ENCODE assay signal across 1 cellular context in the genomic region with DNA sequence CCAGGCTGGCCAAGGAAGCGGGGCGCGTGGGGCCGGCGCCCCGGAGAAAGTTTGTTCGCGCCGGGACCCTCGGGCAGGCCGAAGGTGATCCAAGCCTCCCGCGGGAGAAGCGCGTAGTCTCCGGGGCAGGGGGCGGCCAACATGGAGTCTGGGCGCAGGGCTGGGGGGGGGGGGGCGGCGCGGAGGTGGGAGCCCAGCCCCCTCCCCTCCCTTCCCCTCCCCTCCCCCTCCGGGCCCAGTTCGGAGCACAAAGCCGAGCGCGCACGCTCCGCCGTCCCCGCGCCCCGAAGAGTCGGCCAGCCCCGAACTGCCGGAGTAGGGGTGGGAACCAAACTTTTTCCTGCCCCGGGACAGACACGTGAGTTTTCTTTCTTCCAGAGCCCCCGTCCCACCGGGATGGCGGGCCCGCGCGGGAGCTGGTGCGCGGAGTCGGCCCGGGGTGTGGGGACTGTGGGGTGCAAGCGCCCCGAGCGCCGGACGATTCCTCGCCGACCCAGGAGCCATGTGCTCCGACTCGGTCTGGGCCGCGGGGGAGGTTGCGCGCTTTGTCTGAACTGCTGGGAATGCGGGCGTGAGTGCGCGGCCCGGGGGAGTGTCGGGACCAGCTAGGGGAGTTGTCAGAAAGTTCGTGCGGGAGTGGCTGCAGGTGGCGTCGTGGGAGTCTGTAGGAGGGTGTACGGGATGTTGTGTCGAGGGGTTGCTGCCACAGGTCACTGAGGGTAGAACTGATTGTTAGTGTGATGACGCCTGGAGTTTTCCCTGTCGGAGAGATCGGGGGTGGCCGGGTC.
TF ChIP-seq lines count a peak whose summit lies in the region.

No MANE protein-coding gene starts in this region.

TF ChIP-seq in WTC11, 78 proteins besides CTCF, POLR2A, EP300 and RAD21 (continued from another document and continues in another):
- TF ChIP-seq, protein P1, sequence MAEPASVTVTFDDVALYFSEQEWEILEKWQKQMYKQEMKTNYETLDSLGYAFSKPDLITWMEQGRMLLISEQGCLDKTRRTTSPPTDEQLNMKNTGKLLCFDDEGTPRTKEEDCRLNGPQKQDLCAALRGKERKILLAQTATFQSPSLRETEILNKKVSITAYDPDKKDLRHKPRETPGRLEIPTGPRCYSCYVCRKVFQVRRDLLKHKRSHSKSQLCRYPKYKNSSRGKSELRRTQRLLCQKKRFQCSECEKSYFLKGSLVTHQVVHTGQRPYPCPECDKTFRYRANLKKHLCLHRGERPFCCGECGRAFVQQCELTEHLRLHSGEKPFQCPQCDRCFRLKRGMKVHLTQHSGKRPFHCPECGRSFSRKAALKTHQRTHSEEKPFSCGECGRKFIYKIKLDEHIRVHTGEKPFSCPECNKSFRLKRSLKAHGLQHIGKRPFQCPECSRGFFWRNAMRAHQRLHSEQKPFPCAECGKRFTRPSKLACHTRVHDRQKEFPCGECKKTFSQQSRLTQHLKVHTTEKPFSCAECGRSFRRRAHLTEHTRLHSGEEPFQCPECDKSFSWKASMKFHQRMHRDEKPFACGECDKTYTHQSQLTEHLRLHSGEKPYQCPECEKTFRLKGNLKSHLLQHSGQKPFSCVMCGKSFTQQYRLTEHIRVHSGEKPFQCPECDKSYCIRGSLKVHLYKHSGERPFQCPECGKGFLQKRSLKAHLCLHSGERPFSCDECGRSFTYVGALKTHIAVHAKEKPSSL (CRISPR knock-in tag; conservative IDR thresholded peaks at IDR 0.05): no peak
- TF ChIP-seq, protein P2, sequence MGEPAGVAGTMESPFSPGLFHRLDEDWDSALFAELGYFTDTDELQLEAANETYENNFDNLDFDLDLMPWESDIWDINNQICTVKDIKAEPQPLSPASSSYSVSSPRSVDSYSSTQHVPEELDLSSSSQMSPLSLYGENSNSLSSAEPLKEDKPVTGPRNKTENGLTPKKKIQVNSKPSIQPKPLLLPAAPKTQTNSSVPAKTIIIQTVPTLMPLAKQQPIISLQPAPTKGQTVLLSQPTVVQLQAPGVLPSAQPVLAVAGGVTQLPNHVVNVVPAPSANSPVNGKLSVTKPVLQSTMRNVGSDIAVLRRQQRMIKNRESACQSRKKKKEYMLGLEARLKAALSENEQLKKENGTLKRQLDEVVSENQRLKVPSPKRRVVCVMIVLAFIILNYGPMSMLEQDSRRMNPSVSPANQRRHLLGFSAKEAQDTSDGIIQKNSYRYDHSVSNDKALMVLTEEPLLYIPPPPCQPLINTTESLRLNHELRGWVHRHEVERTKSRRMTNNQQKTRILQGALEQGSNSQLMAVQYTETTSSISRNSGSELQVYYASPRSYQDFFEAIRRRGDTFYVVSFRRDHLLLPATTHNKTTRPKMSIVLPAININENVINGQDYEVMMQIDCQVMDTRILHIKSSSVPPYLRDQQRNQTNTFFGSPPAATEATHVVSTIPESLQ (CRISPR knock-in tag; IDR thresholded peaks at IDR 0.05): no peak
- TF ChIP-seq, protein P3, sequence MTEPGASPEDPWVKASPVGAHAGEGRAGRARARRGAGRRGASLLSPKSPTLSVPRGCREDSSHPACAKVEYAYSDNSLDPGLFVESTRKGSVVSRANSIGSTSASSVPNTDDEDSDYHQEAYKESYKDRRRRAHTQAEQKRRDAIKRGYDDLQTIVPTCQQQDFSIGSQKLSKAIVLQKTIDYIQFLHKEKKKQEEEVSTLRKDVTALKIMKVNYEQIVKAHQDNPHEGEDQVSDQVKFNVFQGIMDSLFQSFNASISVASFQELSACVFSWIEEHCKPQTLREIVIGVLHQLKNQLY (CRISPR knock-in tag; IDR thresholded peaks at IDR 0.05): no peak
- 0 out of 2 replicates have a peak, but pooled peaks have one; percentile 20 for TF ChIP-seq NFYB (CRISPR knock-in tag; conservative IDR thresholded peaks at IDR 0.05; ENCODE audit: low read depth)
- no peak for TF ChIP-seq EMX1 (CRISPR knock-in tag; IDR thresholded peaks at IDR 0.05)
- TF ChIP-seq FOXJ3 (CRISPR knock-in tag; IDR thresholded peaks at IDR 0.05; ENCODE audit: borderline replicate concordance): no peak
- no peak for TF ChIP-seq ZNF671 (CRISPR knock-in tag; IDR thresholded peaks at IDR 0.05)
- TF ChIP-seq, protein P4, sequence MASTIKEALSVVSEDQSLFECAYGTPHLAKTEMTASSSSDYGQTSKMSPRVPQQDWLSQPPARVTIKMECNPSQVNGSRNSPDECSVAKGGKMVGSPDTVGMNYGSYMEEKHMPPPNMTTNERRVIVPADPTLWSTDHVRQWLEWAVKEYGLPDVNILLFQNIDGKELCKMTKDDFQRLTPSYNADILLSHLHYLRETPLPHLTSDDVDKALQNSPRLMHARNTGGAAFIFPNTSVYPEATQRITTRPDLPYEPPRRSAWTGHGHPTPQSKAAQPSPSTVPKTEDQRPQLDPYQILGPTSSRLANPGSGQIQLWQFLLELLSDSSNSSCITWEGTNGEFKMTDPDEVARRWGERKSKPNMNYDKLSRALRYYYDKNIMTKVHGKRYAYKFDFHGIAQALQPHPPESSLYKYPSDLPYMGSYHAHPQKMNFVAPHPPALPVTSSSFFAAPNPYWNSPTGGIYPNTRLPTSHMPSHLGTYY (CRISPR knock-in tag; IDR thresholded peaks at IDR 0.05): no peak
- peak; percentile 51; the same call in 1 of the 2 replicates for TF ChIP-seq ZNF317 (CRISPR knock-in tag; IDR thresholded peaks at IDR 0.05; ENCODE audit: borderline replicate concordance, low read depth)
- TF ChIP-seq CREB1 (CRISPR knock-in tag; IDR thresholded peaks at IDR 0.05): no peak
- no peak for TF ChIP-seq ATF1 (CRISPR knock-in tag; IDR thresholded peaks at IDR 0.05)
- no peak for TF ChIP-seq ESRRA (CRISPR knock-in tag; IDR thresholded peaks at IDR 0.05; ENCODE audit: borderline replicate concordance)
- TF ChIP-seq, protein P5, sequence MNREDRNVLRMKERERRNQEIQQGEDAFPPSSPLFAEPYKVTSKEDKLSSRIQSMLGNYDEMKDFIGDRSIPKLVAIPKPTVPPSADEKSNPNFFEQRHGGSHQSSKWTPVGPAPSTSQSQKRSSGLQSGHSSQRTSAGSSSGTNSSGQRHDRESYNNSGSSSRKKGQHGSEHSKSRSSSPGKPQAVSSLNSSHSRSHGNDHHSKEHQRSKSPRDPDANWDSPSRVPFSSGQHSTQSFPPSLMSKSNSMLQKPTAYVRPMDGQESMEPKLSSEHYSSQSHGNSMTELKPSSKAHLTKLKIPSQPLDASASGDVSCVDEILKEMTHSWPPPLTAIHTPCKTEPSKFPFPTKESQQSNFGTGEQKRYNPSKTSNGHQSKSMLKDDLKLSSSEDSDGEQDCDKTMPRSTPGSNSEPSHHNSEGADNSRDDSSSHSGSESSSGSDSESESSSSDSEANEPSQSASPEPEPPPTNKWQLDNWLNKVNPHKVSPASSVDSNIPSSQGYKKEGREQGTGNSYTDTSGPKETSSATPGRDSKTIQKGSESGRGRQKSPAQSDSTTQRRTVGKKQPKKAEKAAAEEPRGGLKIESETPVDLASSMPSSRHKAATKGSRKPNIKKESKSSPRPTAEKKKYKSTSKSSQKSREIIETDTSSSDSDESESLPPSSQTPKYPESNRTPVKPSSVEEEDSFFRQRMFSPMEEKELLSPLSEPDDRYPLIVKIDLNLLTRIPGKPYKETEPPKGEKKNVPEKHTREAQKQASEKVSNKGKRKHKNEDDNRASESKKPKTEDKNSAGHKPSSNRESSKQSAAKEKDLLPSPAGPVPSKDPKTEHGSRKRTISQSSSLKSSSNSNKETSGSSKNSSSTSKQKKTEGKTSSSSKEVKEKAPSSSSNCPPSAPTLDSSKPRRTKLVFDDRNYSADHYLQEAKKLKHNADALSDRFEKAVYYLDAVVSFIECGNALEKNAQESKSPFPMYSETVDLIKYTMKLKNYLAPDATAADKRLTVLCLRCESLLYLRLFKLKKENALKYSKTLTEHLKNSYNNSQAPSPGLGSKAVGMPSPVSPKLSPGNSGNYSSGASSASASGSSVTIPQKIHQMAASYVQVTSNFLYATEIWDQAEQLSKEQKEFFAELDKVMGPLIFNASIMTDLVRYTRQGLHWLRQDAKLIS (CRISPR knock-in tag; IDR thresholded peaks at IDR 0.05; ENCODE audit: borderline replicate concordance): no peak
- TF ChIP-seq RELA (CRISPR knock-in tag; IDR thresholded peaks at IDR 0.05; ENCODE audit: borderline replicate concordance): no peak
- TF ChIP-seq ZNF396 (CRISPR knock-in tag; IDR thresholded peaks at IDR 0.05; ENCODE audit: borderline replicate concordance): no peak
- no peak for TF ChIP-seq JUN (CRISPR knock-in tag; IDR thresholded peaks at IDR 0.05)
- TF ChIP-seq ZNF121 (CRISPR knock-in tag; IDR thresholded peaks at IDR 0.05): no peak
- no peak for TF ChIP-seq TEAD4 (CRISPR knock-in tag; IDR thresholded peaks at IDR 0.05)
- TF ChIP-seq, protein P6, sequence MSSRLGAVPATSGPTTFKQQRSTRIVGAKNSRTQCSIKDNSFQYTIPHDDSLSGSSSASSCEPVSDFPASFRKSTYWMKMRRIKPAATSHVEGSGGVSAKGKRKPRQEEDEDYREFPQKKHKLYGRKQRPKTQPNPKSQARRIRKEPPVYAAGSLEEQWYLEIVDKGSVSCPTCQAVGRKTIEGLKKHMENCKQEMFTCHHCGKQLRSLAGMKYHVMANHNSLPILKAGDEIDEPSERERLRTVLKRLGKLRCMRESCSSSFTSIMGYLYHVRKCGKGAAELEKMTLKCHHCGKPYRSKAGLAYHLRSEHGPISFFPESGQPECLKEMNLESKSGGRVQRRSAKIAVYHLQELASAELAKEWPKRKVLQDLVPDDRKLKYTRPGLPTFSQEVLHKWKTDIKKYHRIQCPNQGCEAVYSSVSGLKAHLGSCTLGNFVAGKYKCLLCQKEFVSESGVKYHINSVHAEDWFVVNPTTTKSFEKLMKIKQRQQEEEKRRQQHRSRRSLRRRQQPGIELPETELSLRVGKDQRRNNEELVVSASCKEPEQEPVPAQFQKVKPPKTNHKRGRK (CRISPR knock-in tag; IDR thresholded peaks at IDR 0.05; ENCODE audit: borderline replicate concordance): no peak
- no peak for TF ChIP-seq ZNF263 (CRISPR knock-in tag; IDR thresholded peaks at IDR 0.05; ENCODE audit: low read depth)
- TF ChIP-seq, protein P7, sequence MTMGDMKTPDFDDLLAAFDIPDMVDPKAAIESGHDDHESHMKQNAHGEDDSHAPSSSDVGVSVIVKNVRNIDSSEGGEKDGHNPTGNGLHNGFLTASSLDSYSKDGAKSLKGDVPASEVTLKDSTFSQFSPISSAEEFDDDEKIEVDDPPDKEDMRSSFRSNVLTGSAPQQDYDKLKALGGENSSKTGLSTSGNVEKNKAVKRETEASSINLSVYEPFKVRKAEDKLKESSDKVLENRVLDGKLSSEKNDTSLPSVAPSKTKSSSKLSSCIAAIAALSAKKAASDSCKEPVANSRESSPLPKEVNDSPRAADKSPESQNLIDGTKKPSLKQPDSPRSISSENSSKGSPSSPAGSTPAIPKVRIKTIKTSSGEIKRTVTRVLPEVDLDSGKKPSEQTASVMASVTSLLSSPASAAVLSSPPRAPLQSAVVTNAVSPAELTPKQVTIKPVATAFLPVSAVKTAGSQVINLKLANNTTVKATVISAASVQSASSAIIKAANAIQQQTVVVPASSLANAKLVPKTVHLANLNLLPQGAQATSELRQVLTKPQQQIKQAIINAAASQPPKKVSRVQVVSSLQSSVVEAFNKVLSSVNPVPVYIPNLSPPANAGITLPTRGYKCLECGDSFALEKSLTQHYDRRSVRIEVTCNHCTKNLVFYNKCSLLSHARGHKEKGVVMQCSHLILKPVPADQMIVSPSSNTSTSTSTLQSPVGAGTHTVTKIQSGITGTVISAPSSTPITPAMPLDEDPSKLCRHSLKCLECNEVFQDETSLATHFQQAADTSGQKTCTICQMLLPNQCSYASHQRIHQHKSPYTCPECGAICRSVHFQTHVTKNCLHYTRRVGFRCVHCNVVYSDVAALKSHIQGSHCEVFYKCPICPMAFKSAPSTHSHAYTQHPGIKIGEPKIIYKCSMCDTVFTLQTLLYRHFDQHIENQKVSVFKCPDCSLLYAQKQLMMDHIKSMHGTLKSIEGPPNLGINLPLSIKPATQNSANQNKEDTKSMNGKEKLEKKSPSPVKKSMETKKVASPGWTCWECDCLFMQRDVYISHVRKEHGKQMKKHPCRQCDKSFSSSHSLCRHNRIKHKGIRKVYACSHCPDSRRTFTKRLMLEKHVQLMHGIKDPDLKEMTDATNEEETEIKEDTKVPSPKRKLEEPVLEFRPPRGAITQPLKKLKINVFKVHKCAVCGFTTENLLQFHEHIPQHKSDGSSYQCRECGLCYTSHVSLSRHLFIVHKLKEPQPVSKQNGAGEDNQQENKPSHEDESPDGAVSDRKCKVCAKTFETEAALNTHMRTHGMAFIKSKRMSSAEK (CRISPR knock-in tag; IDR thresholded peaks at IDR 0.05; ENCODE audit: borderline replicate concordance): no peak
- peak; percentile 72; the same call in 1 of the 2 replicates for TF ChIP-seq GABPB1 (CRISPR knock-in tag; IDR thresholded peaks at IDR 0.05)
- TF ChIP-seq ZNF232 (CRISPR knock-in tag; IDR thresholded peaks at IDR 0.05): no peak
- TF ChIP-seq CBFB (CRISPR knock-in tag; IDR thresholded peaks at IDR 0.05; ENCODE audit: low read depth): no peak
- no peak for TF ChIP-seq ZNF219 (CRISPR knock-in tag; IDR thresholded peaks at IDR 0.05; ENCODE audit: borderline replicate concordance)
- TF ChIP-seq ETV6 (CRISPR knock-in tag; IDR thresholded peaks at IDR 0.05): no peak
- no peak for TF ChIP-seq ZNF416 (CRISPR knock-in tag; IDR thresholded peaks at IDR 0.05)
- TF ChIP-seq SMAD4 (CRISPR knock-in tag; IDR thresholded peaks at IDR 0.05): no peak
- TF ChIP-seq, protein P8, sequence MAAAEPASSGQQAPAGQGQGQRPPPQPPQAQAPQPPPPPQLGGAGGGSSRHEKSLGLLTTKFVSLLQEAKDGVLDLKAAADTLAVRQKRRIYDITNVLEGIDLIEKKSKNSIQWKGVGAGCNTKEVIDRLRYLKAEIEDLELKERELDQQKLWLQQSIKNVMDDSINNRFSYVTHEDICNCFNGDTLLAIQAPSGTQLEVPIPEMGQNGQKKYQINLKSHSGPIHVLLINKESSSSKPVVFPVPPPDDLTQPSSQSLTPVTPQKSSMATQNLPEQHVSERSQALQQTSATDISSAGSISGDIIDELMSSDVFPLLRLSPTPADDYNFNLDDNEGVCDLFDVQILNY (CRISPR knock-in tag; IDR thresholded peaks at IDR 0.05): no peak
- TF ChIP-seq ELF4 (CRISPR knock-in tag; IDR thresholded peaks at IDR 0.05; ENCODE audit: low read depth): no peak
- no peak for TF ChIP-seq PRRX2 (CRISPR knock-in tag; IDR thresholded peaks at IDR 0.05)
- peak; percentile 69; the same call in 1 of the 2 replicates for TF ChIP-seq MYBL2 (CRISPR knock-in tag; IDR thresholded peaks at IDR 0.05)
- TF ChIP-seq, protein P9, sequence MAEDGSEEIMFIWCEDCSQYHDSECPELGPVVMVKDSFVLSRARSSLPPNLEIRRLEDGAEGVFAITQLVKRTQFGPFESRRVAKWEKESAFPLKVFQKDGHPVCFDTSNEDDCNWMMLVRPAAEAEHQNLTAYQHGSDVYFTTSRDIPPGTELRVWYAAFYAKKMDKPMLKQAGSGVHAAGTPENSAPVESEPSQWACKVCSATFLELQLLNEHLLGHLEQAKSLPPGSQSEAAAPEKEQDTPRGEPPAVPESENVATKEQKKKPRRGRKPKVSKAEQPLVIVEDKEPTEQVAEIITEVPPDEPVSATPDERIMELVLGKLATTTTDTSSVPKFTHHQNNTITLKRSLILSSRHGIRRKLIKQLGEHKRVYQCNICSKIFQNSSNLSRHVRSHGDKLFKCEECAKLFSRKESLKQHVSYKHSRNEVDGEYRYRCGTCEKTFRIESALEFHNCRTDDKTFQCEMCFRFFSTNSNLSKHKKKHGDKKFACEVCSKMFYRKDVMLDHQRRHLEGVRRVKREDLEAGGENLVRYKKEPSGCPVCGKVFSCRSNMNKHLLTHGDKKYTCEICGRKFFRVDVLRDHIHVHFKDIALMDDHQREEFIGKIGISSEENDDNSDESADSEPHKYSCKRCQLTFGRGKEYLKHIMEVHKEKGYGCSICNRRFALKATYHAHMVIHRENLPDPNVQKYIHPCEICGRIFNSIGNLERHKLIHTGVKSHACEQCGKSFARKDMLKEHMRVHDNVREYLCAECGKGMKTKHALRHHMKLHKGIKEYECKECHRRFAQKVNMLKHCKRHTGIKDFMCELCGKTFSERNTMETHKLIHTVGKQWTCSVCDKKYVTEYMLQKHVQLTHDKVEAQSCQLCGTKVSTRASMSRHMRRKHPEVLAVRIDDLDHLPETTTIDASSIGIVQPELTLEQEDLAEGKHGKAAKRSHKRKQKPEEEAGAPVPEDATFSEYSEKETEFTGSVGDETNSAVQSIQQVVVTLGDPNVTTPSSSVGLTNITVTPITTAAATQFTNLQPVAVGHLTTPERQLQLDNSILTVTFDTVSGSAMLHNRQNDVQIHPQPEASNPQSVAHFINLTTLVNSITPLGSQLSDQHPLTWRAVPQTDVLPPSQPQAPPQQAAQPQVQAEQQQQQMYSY (CRISPR knock-in tag; IDR thresholded peaks at IDR 0.05): no peak; the same call in 1 of the 2 replicates
